In genomic region chr1:30916296-30916695, GRCh38 we compare ENCODE assay signal across 1 cellular context.
TF ChIP-seq lines count a peak whose summit lies in the region.

No MANE protein-coding gene starts in this region.

TF ChIP-seq in HepG2, 621 proteins besides CTCF, POLR2A, EP300 and RAD21:
- no peak for TF ChIP-seq ZBTB2 (CRISPR knock-in tag; IDR thresholded peaks at IDR 0.05; ENCODE audit: low read depth)
- TF ChIP-seq ZSCAN29 (CRISPR knock-in tag; conservative IDR thresholded peaks at IDR 0.05), result no peak
- TF ChIP-seq ZNF350 (CRISPR knock-in tag; IDR thresholded peaks at IDR 0.05; ENCODE audit: borderline replicate concordance, low read depth), result no peak
- TF ChIP-seq ZNF333 (CRISPR knock-in tag; IDR thresholded peaks at IDR 0.05; ENCODE audit: borderline replicate concordance), result no peak
- TF ChIP-seq POLR2AphosphoS2 (IDR thresholded peaks at IDR 0.05; ENCODE audit: low read depth, low read length), result no peak
- TF ChIP-seq ZC3H4 (CRISPR knock-in tag; IDR thresholded peaks at IDR 0.05; ENCODE audit: borderline replicate concordance), result no peak
- TF ChIP-seq ZNF292 (CRISPR knock-in tag; IDR thresholded peaks at IDR 0.05; ENCODE audit: borderline replicate concordance, low read depth), result no peak
- TF ChIP-seq TAF1 (CRISPR knock-in tag; IDR thresholded peaks at IDR 0.05), result no peak
- TF ChIP-seq THAP11 (CRISPR knock-in tag; IDR thresholded peaks at IDR 0.05), result no peak
- TF ChIP-seq ZNF639 (CRISPR knock-in tag; conservative IDR thresholded peaks at IDR 0.05), result no peak
- no peak for TF ChIP-seq ZKSCAN5 (CRISPR knock-in tag; IDR thresholded peaks at IDR 0.05)
- no peak for TF ChIP-seq CHD2 (IDR thresholded peaks at IDR 0.05; ENCODE audit: low read depth, low read length)
- no peak for TF ChIP-seq MAF1 (CRISPR knock-in tag; IDR thresholded peaks at IDR 0.05; ENCODE audit: borderline replicate concordance)
- no peak for TF ChIP-seq FOXO1 (CRISPR knock-in tag; IDR thresholded peaks at IDR 0.05)
- no peak for TF ChIP-seq EHMT2 (IDR thresholded peaks at IDR 0.05; ENCODE audit: borderline replicate concordance, low read depth, low read length)
- no peak for TF ChIP-seq TCF7L2 (IDR thresholded peaks at IDR 0.05; ENCODE audit: low read depth, low read length)
- TF ChIP-seq ZNF441 (CRISPR knock-in tag; IDR thresholded peaks at IDR 0.05; ENCODE audit: borderline replicate concordance), result no peak
